Comparison of ENCODE assay signal across 18 cellular contexts in the genomic region with DNA sequence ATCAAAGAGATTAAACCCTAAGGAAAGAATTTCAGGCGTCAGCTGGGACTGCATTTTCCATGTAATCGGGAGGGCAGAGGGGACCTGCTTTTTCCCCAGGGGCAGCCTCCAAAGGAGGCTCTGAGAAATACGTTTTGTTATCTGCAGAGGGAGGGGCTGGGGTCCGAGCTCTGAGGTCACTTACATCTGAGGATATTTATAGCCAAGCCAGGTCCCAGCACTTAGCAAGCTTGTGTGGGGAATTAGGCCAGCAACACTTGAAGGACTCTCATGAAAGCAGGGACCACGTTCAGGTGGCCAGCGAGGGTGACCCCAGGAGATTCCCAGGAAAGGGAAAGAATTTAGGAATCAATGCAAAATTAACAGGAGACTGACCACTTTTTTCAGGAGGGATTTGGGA.
"Had no signal": no experiment of that assay in that cellular context is flagged by ENCODE, and none has a peak within 500 bp of the region (broad histone marks: within the 10 kb centered on the region; RNA-seq: fewer than 3 reads in every experiment).

No MANE protein-coding gene starts in this region.

- DNase-seq: activated CD4-positive, alpha-beta T cell treated with anti-CD3 and anti-CD28 coated beads, Interleukin-2, amount 50 U/mL, for 4 hours; activated CD4-positive, CD25-positive, alpha-beta regulatory T cell treated with anti-CD3 and anti-CD28 coated beads, Interleukin-2, amount 50 U/mL, for 72 hours; activated naive CD4-positive, alpha-beta T cell treated with anti-CD3 and anti-CD28 coated beads, Interleukin-2, amount 50 U/mL, for 16 hours; adrenal gland; caudate nucleus; foreskin fibroblast; glutamatergic neuron; retina; small intestine; stimulated activated CD4-positive, alpha-beta T cell treated with anti-CD3 and anti-CD28 coated beads, Interleukin-4, amount 100 ng/mL, for 4 hours; stimulated activated CD8-positive, alpha-beta memory T cell treated with anti-CD3 and anti-CD28 coated beads, Interleukin-4, amount 100 ng/mL, for 48 hours; T-cell; T-helper 9 cell had no signal

- H3K9me3 Mint-ChIP-seq: stimulated activated naive CD8-positive, alpha-beta T cell treated with anti-CD3 and anti-CD28 coated beads, Interleukin-15, Interleukin-2, amounts not matched to agents 100 ng/mL and 50 ng/mL, for 24 hours; T-cell; type B pancreatic cell had no signal

- H3K36me3 Mint-ChIP-seq: T-cell, type B pancreatic cell had no signal

- H3K4me3 ChIP-seq: adrenal gland, coronary artery, suprapubic skin had no signal

- H3K27me3 ChIP-seq: adrenal gland, neutrophil, suprapubic skin had no signal

- H3K27ac ChIP-seq: adrenal gland, coronary artery, neutrophil, suprapubic skin had no signal

- H3K27ac Mint-ChIP-seq: stimulated activated naive CD8-positive, alpha-beta T cell treated with anti-CD3 and anti-CD28 coated beads, Interleukin-15, Interleukin-2, amounts not matched to agents 100 ng/mL and 50 ng/mL, for 24 hours; T-cell; type B pancreatic cell had no signal

- H3K4me3 Mint-ChIP-seq: stimulated activated naive CD8-positive, alpha-beta T cell treated with anti-CD3 and anti-CD28 coated beads, Interleukin-15, Interleukin-2, amounts not matched to agents 100 ng/mL and 50 ng/mL, for 24 hours; T-cell; type B pancreatic cell had no signal

- H3K9me3 ChIP-seq: adrenal gland, neutrophil, suprapubic skin had no signal

- H3K36me3 ChIP-seq: adrenal gland, neutrophil, suprapubic skin had no signal

- ATAC-seq: T-cell had no signal

- H3K4me1 ChIP-seq: adrenal gland had no signal

- H3K27me3 Mint-ChIP-seq: stimulated activated naive CD8-positive, alpha-beta T cell treated with anti-CD3 and anti-CD28 coated beads, Interleukin-15, Interleukin-2, amounts not matched to agents 100 ng/mL and 50 ng/mL, for 24 hours; T-cell; type B pancreatic cell had no signal
